In genomic region chr3:10137178-10137577, GRCh38 we compare ENCODE assay signal across 29 cellular contexts. TPM values are rescaled to one million over a fixed set of nuclear protein-coding genes. Genes with fewer than 3 reads are reported as not detected.
"Had no signal": no experiment of that assay in that cellular context is flagged by ENCODE, and none has a peak within 500 bp of the region (broad histone marks: within the 10 kb centered on the region; RNA-seq: fewer than 3 reads in every experiment).

No MANE protein-coding gene starts in this region.

- H3K4me1 ChIP-seq: ascending aorta, prostate gland, testis had no signal

- H3K27me3 ChIP-seq: ascending aorta, gastroesophageal sphincter, heart left ventricle, stomach, testis had no signal

- H3K4me3 ChIP-seq: ascending aorta, gastroesophageal sphincter, heart left ventricle, mucosa of descending colon, prostate gland, stomach, testis had no signal

- H3K36me3 ChIP-seq: ascending aorta, gastroesophageal sphincter, heart left ventricle, prostate gland, stomach had no signal

- FAIRE-seq: endometrium, small intestine, TTC549 had no signal

- H3K9me3 ChIP-seq: ascending aorta, gastroesophageal sphincter, heart left ventricle, mucosa of descending colon, prostate gland, stomach, testis had no signal

- DNase-seq: activated CD4-positive, alpha-beta T cell treated with anti-CD3 and anti-CD28 coated beads, Interleukin-2, amount 10 ng/mL, durations not matched to agents 7 days and 5 days; activated CD4-positive, CD25-positive, alpha-beta regulatory T cell; activated CD8-positive, alpha-beta memory T cell treated with anti-CD3 and anti-CD28 coated beads, Interleukin-2, amount 50 U/mL, for 4 hours; activated naive CD4-positive, alpha-beta T cell treated with anti-CD3 and anti-CD28 coated beads for 36 hours; activated T-cell treated with anti-CD3 and anti-CD28 coated beads, Interleukin-2, amount 50 U/mL, for 4 hours; cerebellar nuclear complex; cortex of kidney; heart left ventricle; mesenchymal stem cell; mucosa of descending colon; naive B cell; small intestine; stimulated activated CD4-positive, alpha-beta T cell treated with anti-CD3 and anti-CD28 coated beads, Interleukin-4, amount 100 ng/mL, for 1 hour; stomach; T-helper 17 cell; testis had no signal

- ATAC-seq: activated T-cell treated with anti-CD3 and anti-CD28 coated beads, Interleukin-2, amount 50 U/mL, for 4 hours; esophagus mucosa; gastroesophageal sphincter; heart left ventricle; mucosa of descending colon; right cardiac atrium; stimulated activated effector memory CD8-positive, alpha-beta T cell treated with anti-CD3 and anti-CD28 coated beads, Interleukin-12 subunit alpha, Interleukin-12 subunit beta, amount 100 ng/mL, for 72 hours; T-helper 17 cell had no signal

- H3K27ac ChIP-seq: ascending aorta, gastroesophageal sphincter, heart left ventricle, prostate gland, stomach, testis had no signal

RNA-seq across cellular contexts. Expression of gene FANCD2OS, which starts 29.1 kb away (rescaled TPM):
- total RNA-seq: activated CD4-positive, alpha-beta T cell treated with anti-CD3 and anti-CD28 coated beads, Interleukin-2, amount 10 ng/mL, durations not matched to agents 7 days and 5 days; activated naive CD4-positive, alpha-beta T cell treated with anti-CD3 and anti-CD28 coated beads for 36 hours; activated T-cell treated with anti-CD3 and anti-CD28 coated beads, Interleukin-2, amount 50 U/mL, for 4 hours; ascending aorta; esophagus mucosa; heart left ventricle; kidney epithelial cell; liver; mucosa of descending colon; neural crest cell; omental fat pad; right cardiac atrium; stomach; T-helper 17 cell; ureter had no signal
- polyA plus RNA-seq: heart left ventricle, liver, right cardiac atrium, small intestine, stomach had no signal
